10 cellular contexts compared by ENCODE assay signal in the genomic region with DNA sequence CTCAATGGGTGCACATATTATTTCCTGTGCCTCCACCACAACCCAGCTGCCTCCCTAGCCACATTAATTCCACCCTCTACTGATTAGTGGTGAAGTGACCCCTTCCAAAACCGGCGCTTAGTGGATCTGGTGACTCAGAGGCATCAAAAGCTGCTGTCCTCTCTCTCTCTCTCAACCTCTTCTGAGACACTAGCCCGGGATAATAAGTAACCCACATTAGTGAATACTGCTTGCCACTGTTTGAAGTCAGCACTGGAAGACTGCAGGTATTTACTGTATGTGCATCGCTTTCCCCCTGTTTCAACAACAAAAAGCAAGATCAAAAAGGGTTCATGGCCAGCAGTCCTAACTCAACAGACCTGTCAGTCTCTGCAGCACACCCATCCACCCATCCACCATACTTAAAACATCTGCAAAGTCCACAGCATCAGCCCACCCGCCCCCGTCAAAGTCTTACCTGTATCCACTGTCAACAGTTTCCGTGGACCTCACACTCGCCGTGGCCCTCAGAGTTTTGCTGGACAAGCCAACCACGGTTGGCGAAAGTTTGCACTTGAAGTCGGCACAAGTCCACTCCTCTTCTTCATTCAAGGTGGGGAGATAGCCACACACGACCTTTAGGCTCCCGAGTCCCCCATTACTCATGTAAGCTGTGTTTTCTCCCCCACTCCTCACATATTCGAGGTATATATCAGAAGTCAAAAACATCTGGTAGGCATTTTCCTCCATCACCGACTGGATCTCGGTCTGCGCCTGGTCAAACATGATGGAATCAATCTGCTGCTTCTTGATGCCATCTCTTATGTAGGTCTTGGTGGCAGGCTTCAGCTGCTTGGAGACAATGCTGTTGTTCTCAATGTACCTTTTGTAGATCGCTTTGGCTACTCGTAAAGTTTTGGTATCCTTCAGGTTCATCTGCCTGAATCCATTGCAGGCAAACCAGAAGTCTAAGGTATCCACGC. TPM values are rescaled to one million over a fixed set of nuclear protein-coding genes. Genes with fewer than 3 reads are reported as not detected.
A peak's percentile ranks its signal among the peaks of the same experiment; 100 is the strongest.
DNase-seq lines count a peak whose midpoint lies in the region; FAIRE-seq and TF ChIP-seq lines count a peak whose summit lies in the region.
"Had no signal": no experiment of that assay in that cellular context is flagged by ENCODE, and none has a peak within 500 bp of the region (broad histone marks: within the 10 kb centered on the region; RNA-seq: fewer than 3 reads in every experiment).

No MANE protein-coding gene starts in this region.

- POLR2A ChIA-PET in SK-N-SH (lab: Yijun Ruan, JAX) (no interaction called here), PC-9 (lab: Charles Lee; ENCODE audit: unreplicated experiment) (no interaction called here)

- H3K23ac ChIP-seq in mesenchymal stem cell (ENCODE audit: low read length in 2 of 2): no peak overlapping the region

- H3K4me2 ChIP-seq in mesenchymal stem cell (ENCODE audit: low read length, poor library complexity, severe bottlenecking) (peak overlapping the region; percentile 56), SK-N-SH (no peak overlapping the region; the same call in 1 of the 2 replicates), PC-9 (no peak overlapping the region)

- H3K79me2 ChIP-seq in SK-N-SH (ENCODE audit: insufficient read depth): peaks cover 23% of the 10 kb centered on the region; the same call in 1 of the 2 replicates
- H3K79me2 ChIP-seq in PC-9 (ENCODE audit: low read depth): no peaks in the 10 kb centered on the region

- no peak overlapping the region for H2BK5ac ChIP-seq in mesenchymal stem cell (ENCODE audit: low read depth, low read length, poor library complexity, severe bottlenecking)

- no peak overlapping the region for H4K91ac ChIP-seq in mesenchymal stem cell (ENCODE audit: low read length)

- no peak overlapping the region for H2BK120ac ChIP-seq in mesenchymal stem cell (ENCODE audit: low read depth, low read length)

- peaks cover 15% of the 10 kb centered on the region for H3K4me1 Mint-ChIP-seq in nephron progenitor cell

- peaks cover 7% of the 10 kb centered on the region for H3K36me3 Mint-ChIP-seq in nephron progenitor cell (ENCODE audit: low read depth)

- TF ChIP-seq EP300 in SK-N-SH (IDR thresholded peaks at IDR 0.05; ENCODE audit: borderline replicate concordance in 1 of 2, low read depth in 1 of 2, low read length in 1 of 2): no peak

- H3K79me1 ChIP-seq in mesenchymal stem cell (replicated peaks; ENCODE audit: low read length, poor library complexity, severe bottlenecking): peaks cover 29% of the 10 kb centered on the region

- TF ChIP-seq CTCF in AG10803 (conservative IDR thresholded peaks at IDR 0.05; ENCODE audit: low read length) (no peak), SK-N-SH (IDR thresholded peaks at IDR 0.05) (no peak), nephron progenitor cell (IDR thresholded peaks at IDR 0.05) (no peak), kidney (IDR thresholded peaks at IDR 0.05; ENCODE audit: borderline replicate concordance, extremely low read depth, insufficient read depth) (no peak), PC-9 (conservative IDR thresholded peaks at IDR 0.05) (no peak)

- H2BK15ac ChIP-seq in mesenchymal stem cell (ENCODE audit: low read depth, poor library complexity, severe bottlenecking): no peak overlapping the region

- H3K27me3 ChIP-seq in mesenchymal stem cell (ENCODE audit: control insufficient read depth in 1 of 2, insufficient read depth in 1 of 2, low read length in 2 of 2) (no peaks in the 10 kb centered on the region), SK-N-SH (ENCODE audit: insufficient read depth) (no peaks in the 10 kb centered on the region), PC-9 (ENCODE audit: insufficient read depth, low read depth) (no peaks in the 10 kb centered on the region)

- FAIRE-seq in HTR-8/SVneo (lab: Jason Lieb, UNC): peak; percentile 69
- no peak for FAIRE-seq in kidney (lab: Jason Lieb, UNC)

- 76% methylated on average over 21 of the region's 21 CpGs for WGBS in mesenchymal stem cell
- WGBS in SK-N-SH (ENCODE audit: low lambda C conversion rate): 89% methylated on average over 21 of the region's 21 CpGs

- H3K4ac ChIP-seq in mesenchymal stem cell (ENCODE audit: low read depth in 1 of 2, low read length in 2 of 2): no peak overlapping the region

- TF ChIP-seq RAD21 in SK-N-SH (IDR thresholded peaks at IDR 0.05; ENCODE audit: low read length): no peak

- H3K9ac ChIP-seq in mesenchymal stem cell (ENCODE audit: low read length) (no peak overlapping the region), SK-N-SH (no peak overlapping the region), kidney (ENCODE audit: low read length in 2 of 2) (no peak overlapping the region)

- H3K27ac ChIP-seq in mesenchymal stem cell (ENCODE audit: low read length, poor library complexity, severe bottlenecking): peak overlapping the region; percentile 21
- no peak overlapping the region for H3K27ac ChIP-seq in SK-N-SH (ENCODE audit: low read depth in 2 of 2, low read length in 1 of 2)
- H3K27ac ChIP-seq in kidney (ENCODE audit: low read depth in 2 of 2, low read length in 2 of 2): no peak overlapping the region
- no peak overlapping the region for H3K27ac ChIP-seq in PC-9

- no peaks in the 10 kb centered on the region for H3K9me3 Mint-ChIP-seq in nephron progenitor cell
- H3K9me3 Mint-ChIP-seq: activated B cell treated with CpG ODN at 0.5 μM for 24 hours had no signal

- H3K27ac Mint-ChIP-seq in nephron progenitor cell: no peak overlapping the region
- H3K27ac Mint-ChIP-seq: activated B cell treated with CpG ODN at 0.5 μM for 24 hours had no signal

- no peaks in the 10 kb centered on the region for H3K9me2 ChIP-seq in SK-N-SH
- H3K9me2 ChIP-seq in PC-9 (ENCODE audit: insufficient read depth): no peaks in the 10 kb centered on the region

- intact Hi-C loops in kidney (cut with DNase I): no loop called here
- intact Hi-C loops in PC-9 (cut with micrococcal nuclease; ENCODE audit: unreplicated experiment): loop anchor here (5.0 kb wide), 2 partner anchors 265 to 280 kb away; no protein-coding TSS in a partner anchor

- DNase-seq in AG10803 (ENCODE audit: low read depth): peak; percentile 64
- no peak for DNase-seq in HTR-8/SVneo (ENCODE audit: insufficient read length, low spot score)
- peak; percentile 65 for DNase-seq in amniotic epithelial cell (ENCODE audit: low read depth)
- peak; percentile 16 for DNase-seq in mesenchymal stem cell
- no peak for DNase-seq in SK-N-SH
- no peak for DNase-seq in nephron progenitor cell
- DNase-seq in kidney: no peak
- DNase-seq in PC-9: no peak
- DNase-seq: activated B cell treated with CpG ODN at 0.5 μM for 24 hours, NCI-H1048 had no signal

- H3K9me3 ChIP-seq in mesenchymal stem cell (ENCODE audit: control insufficient read depth, low read length) (no peaks in the 10 kb centered on the region), SK-N-SH (no peaks in the 10 kb centered on the region), kidney (ENCODE audit: control insufficient read depth in 1 of 2, low read length in 2 of 2) (no peaks in the 10 kb centered on the region), PC-9 (ENCODE audit: insufficient read depth, low read depth) (no peaks in the 10 kb centered on the region)

- BruUV-seq in PC-9 (replicated peaks; lab: Mats Ljungman, UMichigan): no TSS peak

- H2BK12ac ChIP-seq in mesenchymal stem cell (ENCODE audit: low read length in 2 of 2): no peak overlapping the region

- H4K20me1 ChIP-seq in SK-N-SH (ENCODE audit: insufficient read depth) (peaks cover 27% of the 10 kb centered on the region), PC-9 (ENCODE audit: insufficient read depth) (no peaks in the 10 kb centered on the region)

- H3K14ac ChIP-seq in mesenchymal stem cell (ENCODE audit: low read length in 2 of 2): no peak overlapping the region

- H3K4me3 ChIP-seq in AG10803 (ENCODE audit: low read length) (peak overlapping the region; percentile 71), mesenchymal stem cell (ENCODE audit: insufficient read depth in 1 of 2, low read depth in 1 of 2, low read length in 2 of 2) (no peak overlapping the region), SK-N-SH (ENCODE audit: low read depth in 2 of 2, low read length in 1 of 2) (no peak overlapping the region), kidney (ENCODE audit: low read length in 2 of 2) (no peak overlapping the region), PC-9 (no peak overlapping the region)

- H2AK5ac ChIP-seq in mesenchymal stem cell (ENCODE audit: low read length, severe bottlenecking): peak overlapping the region; percentile 57

- H3K4me3 Mint-ChIP-seq in nephron progenitor cell: no peak overlapping the region
- H3K4me3 Mint-ChIP-seq: activated B cell treated with CpG ODN at 0.5 μM for 24 hours had no signal

- no peak overlapping the region for H4K8ac ChIP-seq in mesenchymal stem cell (ENCODE audit: low read length)

- no peak overlapping the region for H3K18ac ChIP-seq in mesenchymal stem cell (ENCODE audit: low read depth in 1 of 2, low read length in 2 of 2)

- H3K27me3 Mint-ChIP-seq in nephron progenitor cell (ENCODE audit: low read depth, poor library complexity): no peaks in the 10 kb centered on the region

- peaks cover 9 to 16% of the 10 kb centered on the region in 2 experiments for H3K36me3 ChIP-seq in mesenchymal stem cell (ENCODE audit: control insufficient read depth in 1 of 2, insufficient read depth in 2 of 2, low read depth in 1 of 2, low read length in 2 of 2)
- H3K36me3 ChIP-seq in SK-N-SH (replicated peaks in 1 of 2; ENCODE audit: control insufficient read depth in 1 of 2, insufficient read depth in 2 of 2, low read length in 1 of 2): peaks cover 0 to 10% of the 10 kb centered on the region in 2 experiments
- no peaks in the 10 kb centered on the region for H3K36me3 ChIP-seq in kidney (ENCODE audit: control insufficient read depth in 1 of 2, insufficient read depth in 2 of 2, low read length in 2 of 2)
- H3K36me3 ChIP-seq in PC-9 (ENCODE audit: low read depth): no peaks in the 10 kb centered on the region

- CTCF ChIA-PET in SK-N-SH (lab: Yijun Ruan, JAX): interaction anchor here (0.7 to 5.1 kb wide), 41 partner anchors 8 to 612 kb away, joined by 3 to 73 read pairs (median 4); no protein-coding TSS in a partner anchor
- CTCF ChIA-PET in PC-9 (lab: Charles Lee): interaction anchor here (0.8 kb wide), 1 partner anchor 136 kb away, joined by 12 read pairs; no protein-coding TSS in a partner anchor

- H3F3A ChIP-seq in SK-N-SH (replicated peaks; ENCODE audit: insufficient read depth) (peaks cover 12% of the 10 kb centered on the region), PC-9 (ENCODE audit: insufficient read depth, low read depth) (no peaks in the 10 kb centered on the region)

- H3K4me1 ChIP-seq in mesenchymal stem cell (ENCODE audit: control insufficient read depth, insufficient read depth, low read depth, low read length) (peaks cover 32% of the 10 kb centered on the region), SK-N-SH (ENCODE audit: control insufficient read depth in 1 of 2, insufficient read depth in 2 of 2, low read depth in 1 of 2, low read length in 1 of 2) (peaks cover 13 to 28% of the 10 kb centered on the region in 2 experiments; a peak in 3 of 4 replicates), kidney (ENCODE audit: control insufficient read depth in 1 of 2, insufficient read depth in 1 of 2, low read depth in 1 of 2, low read length in 2 of 2) (peaks cover 22 to 23% of the 10 kb centered on the region in 2 donors), PC-9 (replicated peaks; ENCODE audit: insufficient read depth) (no peaks in the 10 kb centered on the region; the same call in 1 of the 2 replicates)

- H2AFZ ChIP-seq in mesenchymal stem cell (ENCODE audit: low read depth, low read length): no peak overlapping the region
- no peak overlapping the region for H2AFZ ChIP-seq in SK-N-SH (ENCODE audit: low read depth)
- no peak overlapping the region for H2AFZ ChIP-seq in PC-9

RNA-seq across cellular contexts. Expression of gene AXIN2, which starts 3.8 kb away (rescaled TPM):
- 0.17 TPM for polyA plus RNA-seq in mesenchymal stem cell (2013, experiment 1 of 2)
- 0.22 TPM for polyA plus RNA-seq in mesenchymal stem cell (2013, experiment 2 of 2)
- polyA plus RNA-seq in SK-N-SH (2012; rRNA removed) (7.9 and 8.3 TPM in 2 replicates), kidney (ENCODE audit: insufficient read depth, low read depth, low replicate concordance) (1.2 TPM)
- polyA plus RNA-seq in SK-N-SH (2012; cell fraction: cytosol; rRNA removed): 5.4 and 7.0 TPM in 2 replicates
- polyA plus RNA-seq in SK-N-SH (2012; cell fraction: nucleus; rRNA removed): 17.8 and 19.1 TPM in 2 replicates
- total RNA-seq in kidney (14.0 TPM), PC-9 (2021) (0.24 and 0.78 TPM in 2 replicates)

Comparison
In these comparisons a context has a peak if more than half of its experiments do, and no peak if none do; other contexts are left out.
1. DNase-seq: peak in AG10803 (single experiment), amniotic epithelial cell (single experiment) and mesenchymal stem cell (single experiment); none in HTR-8/SVneo (single experiment), SK-N-SH (single experiment), nephron progenitor cell (single experiment), kidney (single experiment) and PC-9 (0 of 2).